8 cellular contexts compared by ENCODE assay signal in the genomic region with DNA sequence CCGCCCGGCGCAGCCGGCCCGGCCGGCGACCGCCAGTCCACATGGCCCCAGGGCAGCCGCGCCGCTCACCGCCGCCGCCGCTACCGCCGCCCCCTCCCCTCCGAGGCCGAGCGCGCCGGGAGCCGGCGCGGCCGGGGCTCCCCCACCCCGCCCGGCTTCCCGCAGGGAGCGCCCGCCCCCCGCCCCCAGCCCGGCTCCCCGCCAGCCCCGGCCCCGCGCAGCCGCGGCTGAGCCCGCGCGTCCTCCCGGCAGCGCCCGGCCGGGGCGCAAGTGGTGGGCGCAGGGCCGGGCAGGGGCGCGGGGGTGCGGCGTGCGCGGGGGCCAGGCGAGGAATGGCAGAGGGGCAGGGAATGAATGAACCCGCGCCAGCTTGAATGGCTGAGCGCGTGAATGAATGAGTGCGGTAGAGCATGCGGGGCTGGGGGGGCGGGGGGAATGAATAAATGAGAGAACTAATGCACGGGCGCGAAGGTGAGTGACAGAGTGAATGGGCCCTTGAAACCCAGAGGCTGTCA. TPM values are rescaled to one million over a fixed set of nuclear protein-coding genes. Genes with fewer than 3 reads are reported as not detected.
DNase-seq lines count a peak whose midpoint lies in the region; ATAC-seq and TF ChIP-seq lines count a peak whose summit lies in the region.

A gene with protein sequence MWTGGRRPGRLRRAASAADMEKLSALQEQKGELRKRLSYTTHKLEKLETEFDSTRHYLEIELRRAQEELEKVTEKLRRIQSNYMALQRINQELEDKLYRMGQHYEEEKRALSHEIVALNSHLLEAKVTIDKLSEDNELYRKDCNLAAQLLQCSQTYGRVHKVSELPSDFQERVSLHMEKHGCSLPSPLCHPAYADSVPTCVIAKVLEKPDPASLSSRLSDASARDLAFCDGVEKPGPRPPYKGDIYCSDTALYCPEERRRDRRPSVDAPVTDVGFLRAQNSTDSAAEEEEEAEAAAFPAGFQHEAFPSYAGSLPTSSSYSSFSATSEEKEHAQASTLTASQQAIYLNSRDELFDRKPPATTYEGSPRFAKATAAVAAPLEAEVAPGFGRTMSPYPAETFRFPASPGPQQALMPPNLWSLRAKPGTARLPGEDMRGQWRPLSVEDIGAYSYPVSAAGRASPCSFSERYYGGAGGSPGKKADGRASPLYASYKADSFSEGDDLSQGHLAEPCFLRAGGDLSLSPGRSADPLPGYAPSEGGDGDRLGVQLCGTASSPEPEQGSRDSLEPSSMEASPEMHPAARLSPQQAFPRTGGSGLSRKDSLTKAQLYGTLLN (minus strand): TSS at position 170 of the 515 bp plus-strand sequence. CDS start 127 bp downstream, at position 43.

- no peak for TF ChIP-seq POLR2A in heart left ventricle (IDR thresholded peaks at IDR 0.05)
- TF ChIP-seq POLR2A in GM18505 (IDR thresholded peaks at IDR 0.05; ENCODE audit: borderline replicate concordance, extremely low read depth, insufficient read depth, insufficient read length), result no peak

- peak within 1 kb of the TSS; percentile 75 for H2AFZ ChIP-seq in GM23248

- intact Hi-C loops in heart left ventricle (cut with DNase I), result no loop called here

- H3K4me1 ChIP-seq in GM23248 (ENCODE audit: insufficient read depth) (no peaks in the 10 kb centered on the region), heart left ventricle (peaks cover 0 to 18% (median 5%) of the 10 kb centered on the region in 12 donors), rectal smooth muscle tissue (ENCODE audit: control insufficient read depth, insufficient read depth, low read length) (no peaks in the 10 kb centered on the region)

- H3K4me1 Mint-ChIP-seq in T-helper 17 cell, result peaks cover 13% of the 10 kb centered on the region

- H3K79me2 ChIP-seq in GM23248 (ENCODE audit: insufficient read depth), result no peaks in the 10 kb centered on the region

- H3K27me3 ChIP-seq in GM23248 (replicated peaks; ENCODE audit: insufficient read depth) (peaks cover 21% of the 10 kb centered on the region), heart left ventricle (peaks cover 10 to 58% (median 40%) of the 10 kb centered on the region in 9 donors), rectal smooth muscle tissue (ENCODE audit: control insufficient read depth, insufficient read depth, low read length) (peaks cover 11% of the 10 kb centered on the region)

- H3K4me2 ChIP-seq in GM23248 (ENCODE audit: unreplicated experiment), result peak within 1 kb of the TSS; percentile 77

- no peak for TF ChIP-seq CTCF in heart left ventricle (IDR thresholded peaks at IDR 0.05)

- in situ Hi-C loops in GM23248 (cut with MboI), result no loop called here

- DNase-seq in GM23248 (no peak), T-helper 17 cell (no peak), heart left ventricle (peak in 2 of 5 donors; percentile 10 to 11), COR-L47 (lab: John Stamatoyannopoulos, UW) (no peak)
- DNase-seq in central memory CD4-positive, alpha-beta T cell, result no peak

- ATAC-seq in T-helper 17 cell (no peak), heart left ventricle (no peak), HG03342 (IDR thresholded peaks at IDR 0.05; ENCODE audit: unreplicated experiment) (no peak), GM18505 (IDR thresholded peaks at IDR 0.05; ENCODE audit: unreplicated experiment) (no peak)

- no peaks in the 10 kb centered on the region for H3K9me2 ChIP-seq in GM23248 (ENCODE audit: insufficient read depth)

- peaks cover 4% of the 10 kb centered on the region for H3K36me3 Mint-ChIP-seq in T-helper 17 cell (ENCODE audit: low read depth)

- H3F3A ChIP-seq in GM23248 (ENCODE audit: insufficient read depth), result no peaks in the 10 kb centered on the region

- WGBS in GM23248 (ENCODE audit: low coverage in 1 of 2, low lambda C conversion rate in 2 of 2, missing lambda C conversion rate in 2 of 2), 2 experiments, result 0 to 2% methylated on average over 6 to 55 of the region's 66 CpGs
- WGBS in heart left ventricle, 4 donors, result 2 to 6% (median 2%) methylated on average over 11 to 66 of the region's 66 CpGs

- no peak within 1 kb of the TSS for H3K27ac Mint-ChIP-seq in T-helper 17 cell

- H3K9ac ChIP-seq in GM23248 (peak within 1 kb of the TSS; percentile 49; the same call in 1 of the 2 replicates), rectal smooth muscle tissue (ENCODE audit: low read length) (no peak within 1 kb of the TSS)

- H3K27ac ChIP-seq in GM23248 (no peak within 1 kb of the TSS), heart left ventricle (no peak within 1 kb of the TSS), rectal smooth muscle tissue (ENCODE audit: low read depth, low read length) (no peak within 1 kb of the TSS)

- H4K20me1 ChIP-seq in GM23248 (ENCODE audit: insufficient read depth), result no peaks in the 10 kb centered on the region

- peak within 1 kb of the TSS; percentile 69 for H3K4me3 ChIP-seq in GM23248
- peak within 1 kb of the TSS; percentile 23 to 64 (median 54) for H3K4me3 ChIP-seq in heart left ventricle
- peak within 1 kb of the TSS; percentile 46 for H3K4me3 ChIP-seq in rectal smooth muscle tissue (ENCODE audit: low read length)

- H3K4me3 Mint-ChIP-seq in T-helper 17 cell, result peak within 1 kb of the TSS; percentile 72

- H3K9me3 ChIP-seq in GM23248 (ENCODE audit: low read depth) (no peaks in the 10 kb centered on the region), T-helper 17 cell (ENCODE audit: control insufficient read depth, low read length, poor library complexity, severe bottlenecking) (no peaks in the 10 kb centered on the region), heart left ventricle (no peaks in the 10 kb centered on the region)

- peaks cover 37% of the 10 kb centered on the region for H3K27me3 Mint-ChIP-seq in T-helper 17 cell

- H3K36me3 ChIP-seq in GM23248 (ENCODE audit: low read depth), result no peaks in the 10 kb centered on the region
- no peaks in the 10 kb centered on the region for H3K36me3 ChIP-seq in heart left ventricle
- H3K36me3 ChIP-seq in rectal smooth muscle tissue (ENCODE audit: control insufficient read depth, insufficient read depth, low read length), result no peaks in the 10 kb centered on the region

RNA-seq across cellular contexts. Expression of the gene that starts here (rescaled TPM):
- 0.11 and 1.4 TPM in 2 replicates for total RNA-seq in GM23248 (2014; rRNA removed; shearing (Covaris generic))
- polyA plus RNA-seq in GM23248 (2016; fragmentation: Nextera tagmentation; extraction: Ambion mirVana) (0.60 and 0.65 TPM in 2 replicates), heart left ventricle (under 1 TPM; 0.24 to 0.46 TPM)
- total RNA-seq in T-helper 17 cell (1 to 10 TPM in 1 of 2 donors, under 1 TPM in 1; 0.50 to 4.5 TPM), heart left ventricle (1 to 10 TPM in 5 of 9 donors, under 1 TPM in 4; 0.14 to 2.8 (median 1.9) TPM)
